In the genomic region with DNA sequence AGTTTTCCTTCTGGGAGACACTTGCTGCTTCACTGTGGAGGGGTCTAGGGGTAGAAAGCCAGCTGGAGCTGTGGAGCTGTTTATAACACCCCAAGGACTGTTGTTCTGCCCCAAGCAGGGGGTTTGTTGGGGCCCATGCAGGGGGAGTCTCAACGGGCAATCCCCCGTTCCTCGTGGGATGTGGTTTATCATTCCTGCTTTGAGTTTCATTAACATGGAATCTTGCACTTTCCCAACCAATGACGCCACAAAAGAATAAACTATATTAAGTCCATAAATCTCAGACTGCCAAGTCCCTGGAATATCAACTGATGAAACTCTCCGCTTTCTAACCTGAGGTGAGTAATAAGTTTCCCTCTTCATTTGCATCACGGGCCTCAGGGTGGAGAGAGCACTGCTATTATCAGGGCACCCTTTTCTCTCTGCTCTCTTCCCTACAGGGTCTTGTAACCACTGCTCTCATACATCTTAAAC, we compare ENCODE assay signal across 10 cellular contexts.
DNase-seq lines count a peak whose midpoint lies in the region; ATAC-seq, FAIRE-seq and TF ChIP-seq lines count a peak whose summit lies in the region.
"Had no signal": no experiment of that assay in that cellular context is flagged by ENCODE, and none has a peak within 500 bp of the region (broad histone marks: within the 10 kb centered on the region; RNA-seq: fewer than 3 reads in every experiment).

No MANE protein-coding gene starts in this region.

- peaks cover 3% of the 10 kb centered on the region for H3K36me3 Mint-ChIP-seq in neural crest cell (ENCODE audit: low read depth)

- TF ChIP-seq CTCF in coronary artery (IDR thresholded peaks at IDR 0.05): no peak
- TF ChIP-seq CTCF in neural crest cell (conservative IDR thresholded peaks at IDR 0.05): no peak
- no peak for TF ChIP-seq CTCF in D721Med (IDR thresholded peaks at IDR 0.05; ENCODE audit: insufficient read depth, missing control alignments)

- peaks cover 13% of the 10 kb centered on the region for H3K9me3 ChIP-seq in BLaER1

- H3K4me1 ChIP-seq in BLaER1: peaks cover 39% of the 10 kb centered on the region

- no peak overlapping the region for H3K9ac ChIP-seq in BLaER1

- H3K4me3 Mint-ChIP-seq in neural crest cell: no peak overlapping the region
- H3K4me3 Mint-ChIP-seq: activated CD8-positive, alpha-beta T cell treated with anti-CD3 and anti-CD28 coated beads for 36 hours; CD4-positive, alpha-beta T cell had no signal

- peak overlapping the region; percentile 61 for H3K4me2 ChIP-seq in BLaER1

- no peaks in the 10 kb centered on the region for H3K36me3 ChIP-seq in BLaER1

- H3K27ac Mint-ChIP-seq in neural crest cell (ENCODE audit: unreplicated experiment): peak overlapping the region; percentile 44
- H3K27ac Mint-ChIP-seq: activated CD8-positive, alpha-beta T cell treated with anti-CD3 and anti-CD28 coated beads for 36 hours; CD4-positive, alpha-beta T cell had no signal

- FAIRE-seq in D721Med (lab: Jason Lieb, UNC): no peak

- DNase-seq in coronary artery (ENCODE audit: low spot score) (no peak), neural crest cell (ENCODE audit: low read depth, low spot score) (no peak), D721Med (ENCODE audit: insufficient read length, low spot score) (no peak), NCI-H510A treated with DMSO at 0.1 percent for 48 hours (lab: John Stamatoyannopoulos, UW) (no peak), occipital lobe (lab: John Stamatoyannopoulos, UW) (no peak)
- DNase-seq: activated CD8-positive, alpha-beta T cell treated with anti-CD3 and anti-CD28 coated beads for 36 hours; CD4-positive, alpha-beta T cell had no signal

- no peak overlapping the region for H3K27ac ChIP-seq in BLaER1
- peak overlapping the region; percentile 44 to 59 for H3K27ac ChIP-seq in coronary artery

- no peak overlapping the region for H3K4me3 ChIP-seq in BLaER1
- H3K4me3 ChIP-seq in coronary artery: peak overlapping the region; percentile 54

- no peaks in the 10 kb centered on the region for H4K20me1 ChIP-seq in BLaER1

- H3K4me1 Mint-ChIP-seq in neural crest cell: peaks cover 30% of the 10 kb centered on the region

- no peaks in the 10 kb centered on the region for H3K27me3 Mint-ChIP-seq in neural crest cell (ENCODE audit: low read depth)

- ATAC-seq in HG02642 (IDR thresholded peaks at IDR 0.05; ENCODE audit: poor library complexity, unreplicated experiment) (peak; percentile 60), GM19467 (IDR thresholded peaks at IDR 0.05; ENCODE audit: unreplicated experiment) (no peak)

- no peaks in the 10 kb centered on the region for H3K27me3 ChIP-seq in BLaER1

- H3K9me3 Mint-ChIP-seq in neural crest cell: peaks cover 6% of the 10 kb centered on the region
